ENCODE assay signal across 14 cellular contexts in genomic region chr11:60528934-60529333, GRCh38. TPM values are rescaled to one million over a fixed set of nuclear protein-coding genes. Genes with fewer than 3 reads are reported as not detected.
DNase-seq lines count a peak whose midpoint lies in the region; ATAC-seq, FAIRE-seq and TF ChIP-seq lines count a peak whose summit lies in the region.
"Had no signal": no experiment of that assay in that cellular context is flagged by ENCODE, and none has a peak within 500 bp of the region (broad histone marks: within the 10 kb centered on the region; RNA-seq: fewer than 3 reads in every experiment).

No MANE protein-coding gene starts in this region.

- RAD21 ChIA-PET in GM12878 (lab: Charles Lee; ENCODE audit: unreplicated experiment): interaction anchor here (0.6 to 0.9 kb wide), 2 partner anchors 12 to 263 kb away, joined by 3 to 5 read pairs; no protein-coding TSS in a partner anchor

- POLR2A ChIA-PET in GM12878 (lab: Charles Lee): interaction anchor here (0.7 kb wide), 1 partner anchor 681 kb away, joined by 3 read pairs; no protein-coding TSS in a partner anchor

- H3K4me2 ChIP-seq in Karpas-422 (ENCODE audit: low read depth, low read length, poor library complexity, severe bottlenecking) (peak overlapping the region; percentile 50), GM12878 (ENCODE audit: control insufficient read depth, insufficient read depth) (peak overlapping the region; percentile 26; the same call in 1 of the 2 replicates)

- peak overlapping the region; percentile 88 for H3K27ac ChIP-seq in Karpas-422 (ENCODE audit: low read length)
- no peak overlapping the region for H3K27ac ChIP-seq in GM12878 (ENCODE audit: control insufficient read depth, insufficient read depth)
- no peak overlapping the region for H3K27ac ChIP-seq in body of pancreas

- BruUV-seq in GM12878 (replicated peaks; lab: Mats Ljungman, UMichigan): no TSS peak

- TF ChIP-seq EP300 in GM12878 (IDR thresholded peaks at IDR 0.05; ENCODE audit: borderline replicate concordance in 1 of 2, control insufficient read depth in 1 of 2, low read depth in 2 of 2, low read length in 2 of 2): no peak

- FAIRE-seq in GM12878 (lab: Jason Lieb, UNC): peak; percentile 82
- FAIRE-seq: islet of Langerhans had no signal

- in situ Hi-C loops in GM13976 (cut with MboI; ENCODE audit: low sequenced_read_pairs, unreplicated experiment) (no loop called here), GM12878 (cut with MboI) (no loop called here)

- SMC1A ChIA-PET in GM12878 (lab: Charles Lee; ENCODE audit: uncharacterized antibody, unreplicated experiment): interaction anchor here (1.0 to 1.8 kb wide), 4 partner anchors 11 to 264 kb away, joined by 3 to 8 read pairs (median 4); no protein-coding TSS in a partner anchor

- H3K36me3 ChIP-seq in Karpas-422 (ENCODE audit: insufficient read depth, low read length): no peaks in the 10 kb centered on the region
- H3K36me3 ChIP-seq in GM12878 (ENCODE audit: control insufficient read depth in 2 of 2, insufficient read depth in 2 of 2, low read length in 1 of 2): no peaks in the 10 kb centered on the region
- H3K36me3 ChIP-seq in body of pancreas (replicated peaks in 1 of 2; ENCODE audit: insufficient read depth in 1 of 2, low read depth in 2 of 2): no peaks in the 10 kb centered on the region

- ATAC-seq in GM21723 (IDR thresholded peaks at IDR 0.05; ENCODE audit: unreplicated experiment) (peak; percentile 84), GM12878 (peak; percentile 95), GM21528 (IDR thresholded peaks at IDR 0.05; ENCODE audit: low FRiP score, unreplicated experiment) (no peak), Right ventricle myocardium superior (ENCODE audit: poor library complexity) (no peak), HG02571 (IDR thresholded peaks at IDR 0.05; ENCODE audit: unreplicated experiment) (no peak), body of pancreas (no peak)

- H4K20me1 ChIP-seq in Karpas-422 (ENCODE audit: insufficient read depth, low read depth, low read length): no peaks in the 10 kb centered on the region
- no peaks in the 10 kb centered on the region for H4K20me1 ChIP-seq in GM12878 (ENCODE audit: control insufficient read depth, insufficient read depth)

- DNase-seq in GM13976 (ENCODE audit: low spot score) (peak; percentile 39), Karpas-422 (peak; percentile 90), GM12878 (ENCODE audit: low read depth, low spot score) (peak; percentile 35), Right ventricle myocardium superior (no peak), body of pancreas (no peak)
- DNase-seq: activated CD4-positive, alpha-beta T cell treated with anti-CD3 and anti-CD28 coated beads for 48 hours; activated naive CD4-positive, alpha-beta T cell treated with anti-CD3 and anti-CD28 coated beads, Interleukin-2, amount 50 U/mL, for 16 hours; NCI-H2171 treated with DMSO at 0.1 percent for 48 hours; nephron progenitor cell; stimulated activated naive CD4-positive, alpha-beta T cell had no signal

- H2AFZ ChIP-seq in Karpas-422 (ENCODE audit: low read length) (no peak overlapping the region), GM12878 (ENCODE audit: control insufficient read depth, low read depth, low read length) (no peak overlapping the region)

- TF ChIP-seq CTCF in GM13976 (IDR thresholded peaks at IDR 0.05; ENCODE audit: borderline replicate concordance, control extremely low read depth, extremely low read depth, insufficient read depth, missing control alignments): no peak
- no peak for TF ChIP-seq CTCF in GM12878 (IDR thresholded peaks at IDR 0.05 in 2 of 3, conservative IDR thresholded peaks at IDR 0.05 in 1 of 3; ENCODE audit: control insufficient read depth in 2 of 3, extremely low read depth in 1 of 3, insufficient read depth in 1 of 3, low read depth in 3 of 3, low read length in 3 of 3)
- TF ChIP-seq CTCF in body of pancreas (IDR thresholded peaks at IDR 0.05): no peak

- H3K79me2 ChIP-seq in Karpas-422 (ENCODE audit: low read length) (no peaks in the 10 kb centered on the region), GM12878 (ENCODE audit: control insufficient read depth, insufficient read depth, low read length) (no peaks in the 10 kb centered on the region)

- CTCF ChIA-PET in GM12878 (lab: Yijun Ruan, JAX): interaction anchor here (0.9 to 1.6 kb wide), 3 partner anchors 20 to 166 kb away, joined by 3 to 4 read pairs (median 4); no protein-coding TSS in a partner anchor

- whole genome bisulfite sequencing in GM12878 (ENCODE audit: insufficient coverage, insufficient replicate concordance, low lambda C conversion rate, missing lambda C conversion rate): 0% methylated on average over 1 of the region's 1 CpG
- 13 to 16% methylated on average over 1 of the region's 1 CpG for WGBS in body of pancreas, 2 donors

- no peaks in the 10 kb centered on the region for H3K27me3 ChIP-seq in Karpas-422 (ENCODE audit: low read length)
- H3K27me3 ChIP-seq in GM12878 (replicated peaks in 1 of 2; ENCODE audit: control insufficient read depth in 2 of 2, insufficient read depth in 2 of 2, low read length in 1 of 2): no peaks in the 10 kb centered on the region
- no peaks in the 10 kb centered on the region for H3K27me3 ChIP-seq in body of pancreas

- no peaks in the 10 kb centered on the region for H3K9me2 ChIP-seq in Karpas-422 (replicated peaks; ENCODE audit: insufficient read depth, low read length)

- H3K4me3 ChIP-seq in Karpas-422 (ENCODE audit: low read length) (no peak overlapping the region), GM12878 (no peak overlapping the region), body of pancreas (no peak overlapping the region)

- no peaks in the 10 kb centered on the region for H3K9me3 ChIP-seq in Karpas-422 (ENCODE audit: low read length)
- no peaks in the 10 kb centered on the region for H3K9me3 ChIP-seq in GM12878 (replicated peaks; ENCODE audit: control insufficient read depth, insufficient read depth, low read length)
- H3K9me3 ChIP-seq in body of pancreas: no peaks in the 10 kb centered on the region

- peak overlapping the region; percentile 20 for H3K9ac ChIP-seq in Karpas-422 (ENCODE audit: low read length)
- H3K9ac ChIP-seq in GM12878 (ENCODE audit: control insufficient read depth, insufficient read depth, low read length): no peak overlapping the region

- no peak for TF ChIP-seq POLR2A in GM12878 (IDR thresholded peaks at IDR 0.05; ENCODE audit: low read depth, low read length)
- no peak for TF ChIP-seq POLR2A in body of pancreas (IDR thresholded peaks at IDR 0.05)

- TF ChIP-seq RAD21 in GM12878 (IDR thresholded peaks at IDR 0.05; ENCODE audit: insufficient read depth, low read depth, low read length): no peak

- H3K4me1 ChIP-seq in Karpas-422 (ENCODE audit: low read length) (peaks cover 21% of the 10 kb centered on the region), GM12878 (ENCODE audit: control insufficient read depth, insufficient read depth, low read length) (peaks cover 9% of the 10 kb centered on the region), body of pancreas (no peaks in the 10 kb centered on the region)

- intact Hi-C loops in GM12878 (cut with micrococcal nuclease; ENCODE audit: unreplicated experiment): no loop called here
- intact Hi-C loops in Right ventricle myocardium superior (cut with DNase I): no loop called here
- intact Hi-C loops in body of pancreas (cut with DNase I): no loop called here

TF ChIP-seq in GM12878, 131 proteins besides CTCF, POLR2A, EP300 and RAD21 (continues in another document):
- TF ChIP-seq IRF4 (IDR thresholded peaks at IDR 0.05; ENCODE audit: low read depth, low read length): peak; percentile 85; the same call in 1 of the 2 replicates
- 0 out of 2 replicates have a peak, but pooled peaks have one; percentile 12 for TF ChIP-seq MTA2 (IDR thresholded peaks at IDR 0.05; ENCODE audit: low read depth)
- peak; percentile 95 for TF ChIP-seq SPI1 (IDR thresholded peaks at IDR 0.05; ENCODE audit: borderline replicate concordance, insufficient read depth, low read depth, low read length)

RNA-seq across cellular contexts. Expression of gene MS4A13, which starts 13.7 kb away (rescaled TPM):
- 0.25 TPM in 1 of 2 replicates, not detected in the other for total RNA-seq in Karpas-422 (2014; rRNA removed; shearing (Covaris generic); ENCODE audit: low replicate concordance)
- not detected in 2 replicates for total RNA-seq in GM12878 (2013; cell fraction: nucleolus; rRNA removed)
- total RNA-seq in GM12878 (2014; rRNA removed): not detected in 2 replicates
- total RNA-seq in GM12878 (2014; rRNA removed; fragmentation: Illumina TruSeq; extraction: Trizol): not detected in 2 replicates
- not detected in 2 replicates for total RNA-seq in GM12878 (2021)
- not detected for polyA plus RNA-seq in GM12878 (2011; ENCODE audit: low read depth)
- polyA plus RNA-seq in GM12878 (2011; rRNA removed): not detected in 2 replicates
- polyA plus RNA-seq in GM12878 (2011; cell fraction: cytosol; rRNA removed): not detected in 2 replicates
- not detected in 2 replicates for polyA plus RNA-seq in GM12878 (2011; cell fraction: nucleus; rRNA removed)
- polyA plus RNA-seq in GM12878 (2012): not detected in 2 replicates
- not detected in 2 replicates for polyA plus RNA-seq in GM12878 (2014; fragmentation: Illumina TruSeq; extraction: Trizol)
- not detected for polyA plus RNA-seq in GM12878 (2014; fragmentation: Nextera tagmentation; extraction: Ambion mirVana)
- not detected in 2 replicates for polyA plus RNA-seq in GM12878 (2014; rRNA removed)
- polyA plus RNA-seq in GM12878 (2016; fragmentation: Nextera tagmentation; extraction: Ambion mirVana): not detected
- not detected in 2 replicates for polyA minus RNA-seq in GM12878 (2011; rRNA and poly(A)+ RNA removed)
- not detected in 2 replicates for polyA minus RNA-seq in GM12878 (2011; cell fraction: cytosol; rRNA and poly(A)+ RNA removed)
- polyA minus RNA-seq in GM12878 (2011; cell fraction: nucleus; rRNA and poly(A)+ RNA removed): not detected in 2 replicates
- total RNA-seq in Right ventricle myocardium superior: not detected
- total RNA-seq in body of pancreas: not detected

RNA-seq across cellular contexts. Expression of gene MS4A12, which starts 36.4 kb away (rescaled TPM):
- total RNA-seq in Karpas-422 (2014; rRNA removed; shearing (Covaris generic); ENCODE audit: low replicate concordance): 6.3 and 8.2 TPM in 2 replicates
- not detected in 2 replicates for total RNA-seq in GM12878 (2013; cell fraction: nucleolus; rRNA removed)
- not detected in 2 replicates for total RNA-seq in GM12878 (2014; rRNA removed)
- total RNA-seq in GM12878 (2014; rRNA removed; fragmentation: Illumina TruSeq; extraction: Trizol): not detected in 2 replicates
- total RNA-seq in GM12878 (2021): not detected in 2 replicates
- polyA plus RNA-seq in GM12878 (2011; ENCODE audit: low read depth): not detected
- not detected in 2 replicates for polyA plus RNA-seq in GM12878 (2011; rRNA removed)
- not detected in 2 replicates for polyA plus RNA-seq in GM12878 (2011; cell fraction: cytosol; rRNA removed)
- polyA plus RNA-seq in GM12878 (2011; cell fraction: nucleus; rRNA removed): not detected in 2 replicates
- polyA plus RNA-seq in GM12878 (2012): not detected in 2 replicates
- not detected in 2 replicates for polyA plus RNA-seq in GM12878 (2014; fragmentation: Illumina TruSeq; extraction: Trizol)
- under 1 TPM in 1 of 2 experiments, not detected in 1; 0.05 TPM for polyA plus RNA-seq in GM12878 (2014; fragmentation: Nextera tagmentation; extraction: Ambion mirVana)
- not detected in 2 replicates for polyA plus RNA-seq in GM12878 (2014; rRNA removed)
- polyA plus RNA-seq in GM12878 (2016; fragmentation: Nextera tagmentation; extraction: Ambion mirVana): not detected
- polyA minus RNA-seq in GM12878 (2011; rRNA and poly(A)+ RNA removed): not detected in 2 replicates
- polyA minus RNA-seq in GM12878 (2011; cell fraction: cytosol; rRNA and poly(A)+ RNA removed): not detected in 2 replicates
- polyA minus RNA-seq in GM12878 (2011; cell fraction: nucleus; rRNA and poly(A)+ RNA removed): not detected in 2 replicates
- not detected for total RNA-seq in Right ventricle myocardium superior
- total RNA-seq in body of pancreas: not detected

Comparison
In these comparisons a context has a peak if more than half of its experiments do, and no peak if none do; other contexts are left out.
1. DNase-seq: peak in GM13976 (single experiment), Karpas-422 (single experiment) and GM12878 (single experiment); none in Right ventricle myocardium superior (single experiment) and body of pancreas (0 of 4).
2. ATAC-seq: peak in GM21723 (single experiment) and GM12878 (single experiment); none in GM21528 (single experiment), Right ventricle myocardium superior (single experiment), HG02571 (single experiment) and body of pancreas (single experiment).